ENCODE assay signal across 10 cellular contexts in the genomic region with DNA sequence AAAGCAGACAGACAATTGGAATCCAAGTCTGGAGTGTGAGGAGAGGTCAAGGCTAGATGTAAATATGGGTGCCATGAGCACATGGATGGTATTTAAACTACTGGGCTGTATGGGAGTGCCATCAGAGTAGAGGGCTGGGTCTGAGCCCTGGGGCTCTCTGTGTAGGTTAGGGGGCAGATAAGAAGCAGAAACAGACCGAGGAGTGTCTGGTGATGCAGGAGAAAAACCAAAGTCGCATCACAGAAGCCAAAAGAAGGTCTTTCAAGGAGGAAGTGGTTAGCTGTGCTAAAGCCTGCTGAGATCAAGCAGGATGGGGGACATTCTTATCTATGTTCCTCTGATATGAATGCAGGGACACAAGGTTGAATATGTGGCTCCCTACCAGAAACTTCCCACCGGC. TPM values are rescaled to one million over a fixed set of nuclear protein-coding genes. Genes with fewer than 3 reads are reported as not detected.
DNase-seq lines count a peak whose midpoint lies in the region; ATAC-seq, FAIRE-seq and TF ChIP-seq lines count a peak whose summit lies in the region.
"Had no signal": no experiment of that assay in that cellular context is flagged by ENCODE, and none has a peak within 500 bp of the region (broad histone marks: within the 10 kb centered on the region; RNA-seq: fewer than 3 reads in every experiment).

No MANE protein-coding gene starts in this region.

- H3K27ac ChIP-seq in pancreas = no peak overlapping the region
- H3K27ac ChIP-seq in heart left ventricle = peak overlapping the region in 1 of 12 donors; percentile 73

- no peak for TF ChIP-seq POLR2A in heart left ventricle (IDR thresholded peaks at IDR 0.05)

- H3K36me3 ChIP-seq in endocrine pancreas (ENCODE audit: control insufficient read depth, insufficient read depth, low read length) = no peaks in the 10 kb centered on the region
- peaks cover 0 to 9% (median 0%) of the 10 kb centered on the region in 3 donors for H3K36me3 ChIP-seq in pancreas
- peaks cover 0 to 27% (median 15%) of the 10 kb centered on the region in 9 donors for H3K36me3 ChIP-seq in heart left ventricle

- WGBS in pancreas, 2 donors = 78 to 83% methylated on average over 3 of the region's 3 CpGs
- 74 to 89% (median 85%) methylated on average over 3 of the region's 3 CpGs for WGBS in heart left ventricle, 4 donors

- H3K27me3 ChIP-seq in endocrine pancreas (ENCODE audit: control insufficient read depth, insufficient read depth, low read length) (no peaks in the 10 kb centered on the region), pancreas (no peaks in the 10 kb centered on the region), heart left ventricle (no peaks in the 10 kb centered on the region)

- peak overlapping the region; percentile 57 for H3K9ac ChIP-seq in endocrine pancreas (ENCODE audit: control insufficient read depth, insufficient read depth, low read length)

- no peak overlapping the region for H3K4me3 ChIP-seq in endocrine pancreas (ENCODE audit: control insufficient read depth, insufficient read depth, low read length)
- H3K4me3 ChIP-seq in pancreas = no peak overlapping the region
- peak overlapping the region in 1 of 12 donors; percentile 95 for H3K4me3 ChIP-seq in heart left ventricle

- TF ChIP-seq CTCF in pancreas (IDR thresholded peaks at IDR 0.05) = no peak
- TF ChIP-seq CTCF in heart left ventricle (IDR thresholded peaks at IDR 0.05) = no peak

- no peak for FAIRE-seq in pancreas (lab: Jason Lieb, UNC)

- H3K9me3 ChIP-seq in endocrine pancreas (ENCODE audit: control insufficient read depth, low read length) (no peaks in the 10 kb centered on the region), pancreas (no peaks in the 10 kb centered on the region), heart left ventricle (no peaks in the 10 kb centered on the region)

- intact Hi-C loops in pancreas (cut with DNase I) (no loop called here), heart left ventricle (cut with DNase I) (loop anchor here in 8 of 10 donors (5.0 to 10.0 kb wide), 7 partner anchors 61 to 233 kb away; a partner anchor contains a TSS)

- no peaks in the 10 kb centered on the region for H3K4me1 ChIP-seq in endocrine pancreas (ENCODE audit: control insufficient read depth, insufficient read depth, low read length)
- peaks cover 11 to 16% (median 11%) of the 10 kb centered on the region in 3 donors for H3K4me1 ChIP-seq in pancreas
- peaks cover 0 to 33% (median 19%) of the 10 kb centered on the region in 12 donors for H3K4me1 ChIP-seq in heart left ventricle

- ATAC-seq in pancreas (no peak), heart left ventricle (no peak), GM18520 (IDR thresholded peaks at IDR 0.05; ENCODE audit: unreplicated experiment) (no peak)

- DNase-seq in stimulated activated naive CD4-positive, alpha-beta T cell (lab: John Stamatoyannopoulos, UW) = peak in 5 of 6 experiments; percentile 10 to 80 (median 75)
- DNase-seq in stimulated activated naive CD4-positive, alpha-beta T cell treated with Interleukin-2 at 50 U/mL for 16 hours (lab: John Stamatoyannopoulos, UW) = no peak
- DNase-seq in T follicular helper cell (ENCODE audit: low read depth) (peak; percentile 38), 8988T (no peak), pancreas (no peak), heart left ventricle (no peak)
- DNase-seq: DMS153, NCI-H2171 treated with DMSO at 0.1 percent for 48 hours had no signal

RNA-seq across cellular contexts. Expression of a gene that starts 1.9 kb away (rescaled TPM):
- 10 to 100 TPM; 14.9 to 20.0 (median 19.1) TPM for total RNA-seq in pancreas
- 100 to 1,000 TPM in 1 of 2 donors, 10 to 100 TPM in 1; 55.1 to 105 TPM for polyA plus RNA-seq in pancreas
- 10 to 100 TPM in 2 of 9 donors, 1 to 10 TPM in 7; 4.0 to 11.6 (median 7.1) TPM for total RNA-seq in heart left ventricle
- 10 to 100 TPM in 1 of 2 donors, 1 to 10 TPM in 1; 9.4 to 12.4 TPM for polyA plus RNA-seq in heart left ventricle

RNA-seq across cellular contexts. Expression of a gene that starts 2.9 kb away (rescaled TPM):
- total RNA-seq in pancreas (10 to 100 TPM; 12.2 to 20.7 (median 13.2) TPM), heart left ventricle (10 to 100 TPM; 27.1 to 51.2 (median 39.3) TPM)
- polyA plus RNA-seq in pancreas (10 to 100 TPM; 12.1 to 14.7 TPM), heart left ventricle (10 to 100 TPM; 19.5 to 23.2 TPM)

RNA-seq across cellular contexts. Expression of a gene that starts 7.3 kb away (rescaled TPM):
- total RNA-seq in pancreas = 100 to 1,000 TPM in 3 of 6 donors, 10 to 100 TPM in 3; 87.8 to 130 (median 101) TPM
- polyA plus RNA-seq in pancreas = 100 to 1,000 TPM; 286 to 296 TPM
- total RNA-seq in heart left ventricle = 1 to 10 TPM; 1.8 to 5.9 (median 3.4) TPM
- polyA plus RNA-seq in heart left ventricle = 1 to 10 TPM; 6.6 to 8.1 TPM

Comparison
In these comparisons a context has a peak if more than half of its experiments do, and no peak if none do; other contexts are left out.
1. DNase-seq: peak in stimulated activated naive CD4-positive, alpha-beta T cell (5 of 6) and T follicular helper cell (single experiment); none in stimulated activated naive CD4-positive, alpha-beta T cell treated with Interleukin-2 at 50 U/mL for 16 hours (single experiment), 8988T (single experiment), pancreas (0 of 6) and heart left ventricle (0 of 5).
2. RNA of a gene that starts 7.3 kb away (total RNA-seq): 87.8 to 130 TPM in pancreas; 1.8 to 5.9 TPM in heart left ventricle; every median in the first group is over 10 times any median in the second.
3. intact Hi-C loops: an anchor here in heart left ventricle (5.0 to 10.0 kb wide); none called in pancreas.